Comparison of ENCODE assay signal across 12 cellular contexts in the genomic region with DNA sequence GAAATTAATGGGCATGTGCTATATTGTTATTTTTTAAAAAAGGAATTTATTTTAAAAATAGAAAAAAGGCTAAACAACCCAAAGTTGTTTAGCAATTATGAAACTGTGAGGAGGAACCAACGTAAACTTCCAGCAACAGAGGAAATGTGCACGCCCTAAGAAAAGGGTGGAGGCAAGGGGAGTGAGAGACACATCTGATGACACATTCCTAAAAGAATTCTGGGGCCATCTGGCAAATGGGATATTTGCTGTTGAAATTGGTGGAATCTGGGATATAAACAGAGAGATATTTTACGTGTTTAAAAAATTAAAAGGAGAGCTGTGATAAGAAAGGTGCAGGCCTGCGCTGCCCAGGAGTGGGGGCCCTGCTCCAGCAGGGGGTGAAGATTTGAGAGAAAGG. TPM values are rescaled to one million over a fixed set of nuclear protein-coding genes. Genes with fewer than 3 reads are reported as not detected.
DNase-seq lines count a peak whose midpoint lies in the region; ATAC-seq and TF ChIP-seq lines count a peak whose summit lies in the region.
"Had no signal": no experiment of that assay in that cellular context is flagged by ENCODE, and none has a peak within 500 bp of the region (broad histone marks: within the 10 kb centered on the region; RNA-seq: fewer than 3 reads in every experiment).

No MANE protein-coding gene starts in this region.

- no peak for TF ChIP-seq CTCF in thoracic aorta (IDR thresholded peaks at IDR 0.05)

- H3K27ac Mint-ChIP-seq in activated naive CD4-positive, alpha-beta T cell treated with anti-CD3 and anti-CD28 coated beads, Interleukin-2, amount 10 ng/mL, durations not matched to agents 7 days and 5 days = no peak overlapping the region

- H3K4me3 ChIP-seq in right cardiac atrium (ENCODE audit: low read length) (no peak overlapping the region), thoracic aorta (no peak overlapping the region)
- H3K4me3 ChIP-seq: GM12878 had no signal

- DNase-seq in HPDE6-E6E7 (ENCODE audit: extremely low spot score) = peak; percentile 31
- DNase-seq in right cardiac atrium = no peak
- no peak for DNase-seq in thoracic aorta (ENCODE audit: low spot score)
- DNase-seq in central memory CD4-positive, alpha-beta T cell = no peak
- no peak for DNase-seq in HuH-7 (ENCODE audit: low spot score)
- no peak for DNase-seq in activated naive CD4-positive, alpha-beta T cell treated with anti-CD3 and anti-CD28 coated beads, Interleukin-2, amount 10 ng/mL, durations not matched to agents 7 days and 5 days
- DNase-seq: activated CD4-positive, CD25-positive, alpha-beta regulatory T cell; NCI-H2029 treated with DMSO at 0.1 percent for 48 hours; stimulated activated CD8-positive, alpha-beta memory T cell treated with anti-CD3 and anti-CD28 coated beads, Interleukin-4, amount 100 ng/mL, for 48 hours had no signal

- peak overlapping the region; percentile 75 for H3K27ac ChIP-seq in adipose tissue (ENCODE audit: low read depth, low read length)
- peak overlapping the region; percentile 64 for H3K27ac ChIP-seq in right cardiac atrium (ENCODE audit: low read length)
- H3K27ac ChIP-seq in thoracic aorta = peak overlapping the region; percentile 15 to 16

- H3K36me3 Mint-ChIP-seq in activated naive CD4-positive, alpha-beta T cell treated with anti-CD3 and anti-CD28 coated beads, Interleukin-2, amount 10 ng/mL, durations not matched to agents 7 days and 5 days = peaks cover 26% of the 10 kb centered on the region

- H3K27me3 ChIP-seq in right cardiac atrium (ENCODE audit: control insufficient read depth, insufficient read depth) (no peaks in the 10 kb centered on the region), thoracic aorta (replicated peaks; ENCODE audit: insufficient read depth) (no peaks in the 10 kb centered on the region)

- H3K4me3 Mint-ChIP-seq in activated naive CD4-positive, alpha-beta T cell treated with anti-CD3 and anti-CD28 coated beads, Interleukin-2, amount 10 ng/mL, durations not matched to agents 7 days and 5 days = no peak overlapping the region

- WGBS in adipose tissue, 3 donors = 31 to 79% (median 59%) methylated on average over 4 of the region's 4 CpGs
- 38% methylated on average over 4 of the region's 4 CpGs for WGBS in right cardiac atrium

- H3K4me1 Mint-ChIP-seq in activated naive CD4-positive, alpha-beta T cell treated with anti-CD3 and anti-CD28 coated beads, Interleukin-2, amount 10 ng/mL, durations not matched to agents 7 days and 5 days = peaks cover 10% of the 10 kb centered on the region

- peaks cover 23% of the 10 kb centered on the region for H3K36me3 ChIP-seq in thoracic aorta

- intact Hi-C loops in right cardiac atrium (cut with DNase I) = no loop called here

- ATAC-seq in right cardiac atrium = peak; percentile 43 to 79
- ATAC-seq in thoracic aorta (ENCODE audit: insufficient number of reproducible peaks, low FRiP score, low read depth) = no peak
- no peak for ATAC-seq in GM19455 (IDR thresholded peaks at IDR 0.05; ENCODE audit: unreplicated experiment)
- ATAC-seq: GM12878 had no signal

- no peaks in the 10 kb centered on the region for H3K27me3 Mint-ChIP-seq in activated naive CD4-positive, alpha-beta T cell treated with anti-CD3 and anti-CD28 coated beads, Interleukin-2, amount 10 ng/mL, durations not matched to agents 7 days and 5 days

- CTCF ChIA-PET in activated naive CD4-positive, alpha-beta T cell treated with anti-CD3 and anti-CD28 coated beads, Interleukin-2, amount 10 ng/mL, durations not matched to agents 7 days and 5 days (lab: Charles Lee) = interaction anchor here (0.6 kb wide), 1 partner anchor 176 kb away, joined by 3 read pairs; no protein-coding TSS in a partner anchor

- H3K9me3 Mint-ChIP-seq in activated naive CD4-positive, alpha-beta T cell treated with anti-CD3 and anti-CD28 coated beads, Interleukin-2, amount 10 ng/mL, durations not matched to agents 7 days and 5 days = no peaks in the 10 kb centered on the region

- H3K9me3 ChIP-seq in right cardiac atrium (ENCODE audit: control insufficient read depth, low read length) (no peaks in the 10 kb centered on the region), thoracic aorta (no peaks in the 10 kb centered on the region)

- peaks cover 3% of the 10 kb centered on the region for H3K4me1 ChIP-seq in right cardiac atrium (ENCODE audit: control insufficient read depth, insufficient read depth, low read length)
- H3K4me1 ChIP-seq in thoracic aorta (ENCODE audit: control insufficient read depth in 1 of 2, low read depth in 2 of 2) = peaks cover 5 to 10% of the 10 kb centered on the region in 2 donors

RNA-seq across cellular contexts. Expression of gene MUC13, which starts 50.8 kb away (rescaled TPM):
- 1 to 10 TPM in 2 of 3 donors, under 1 TPM in 1; 0.58 to 1.8 (median 1.2) TPM for polyA plus RNA-seq in adipose tissue
- not detected for total RNA-seq in right cardiac atrium
- 0.05 TPM for polyA plus RNA-seq in right cardiac atrium
- under 1 TPM in 1 of 2 donors, not detected in 1; 0.49 TPM for total RNA-seq in thoracic aorta

Comparison
In these comparisons a context has a peak if more than half of its experiments do, and no peak if none do; other contexts are left out.
1. H3K27ac ChIP-seq: peak in every context shown above with its lines; median percentile 75 in adipose tissue; 64 in right cardiac atrium; 16 in thoracic aorta.
2. ATAC-seq: peak in right cardiac atrium (2 of 2); none in thoracic aorta (single experiment) and GM19455 (single experiment).